In the genomic region with DNA sequence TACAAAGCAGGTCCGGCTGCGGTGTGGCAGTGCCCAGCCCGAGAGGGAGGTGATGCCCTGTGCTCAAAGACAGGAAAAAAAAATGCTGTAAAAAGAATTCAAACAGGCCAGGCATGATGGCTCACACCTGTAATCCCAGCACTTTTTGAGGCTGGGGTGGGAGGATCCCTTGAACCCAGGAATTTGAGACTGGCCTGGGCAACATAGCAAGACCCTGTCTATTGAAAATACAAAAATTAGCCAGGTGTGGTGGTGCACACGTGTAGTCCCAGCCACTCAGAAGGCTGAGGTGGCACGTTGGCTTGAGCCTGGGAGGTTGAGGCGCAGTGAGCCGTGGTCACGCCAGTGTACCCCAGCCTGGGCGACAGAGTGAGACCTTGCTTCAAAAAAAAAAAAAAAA, we compare ENCODE assay signal across 31 cellular contexts. TPM values are rescaled to one million over a fixed set of nuclear protein-coding genes. Genes with fewer than 3 reads are reported as not detected.
"Had no signal": no experiment of that assay in that cellular context is flagged by ENCODE, and none has a peak within 500 bp of the region (broad histone marks: within the 10 kb centered on the region; RNA-seq: fewer than 3 reads in every experiment).

No MANE protein-coding gene starts in this region.

- H3K4me3 ChIP-seq: colonic mucosa, coronary artery, dorsolateral prefrontal cortex, esophagus muscularis mucosa, esophagus squamous epithelium, gastrocnemius medialis, gastroesophageal sphincter, heart left ventricle, heart right ventricle, hepatocyte had no signal

- H3K4me3 Mint-ChIP-seq: dendritic cell treated with granulocyte-macrophage colony-stimulating factor and Interleukin-4, amounts not matched to agents 40 ng/mL and 50 ng/mL, for 4 days; effector memory CD8-positive, alpha-beta T cell; endodermal cell had no signal

- H3K27ac ChIP-seq: colonic mucosa, coronary artery, dorsolateral prefrontal cortex, epithelial cell of prostate, esophagus muscularis mucosa, esophagus squamous epithelium, foreskin keratinocyte, gastrocnemius medialis, gastroesophageal sphincter, heart left ventricle, heart right ventricle, hepatocyte had no signal

- H2AFZ ChIP-seq: hepatocyte had no signal

- H3K36me3 ChIP-seq: colonic mucosa, esophagus muscularis mucosa, esophagus squamous epithelium, gastrocnemius medialis, gastroesophageal sphincter, heart left ventricle, heart right ventricle had no signal

- DNase-seq: colonic mucosa; cortex of kidney; dermis blood vessel endothelial cell; dorsolateral prefrontal cortex; effector CD4-positive, alpha-beta T cell; effector CD8-positive, alpha-beta T cell; effector memory CD4-positive, alpha-beta T cell; effector memory CD8-positive, alpha-beta T cell; endodermal cell; erythroblast; esophagus squamous epithelium; foreskin fibroblast; foreskin keratinocyte; foreskin melanocyte; gastrocnemius medialis; glutamatergic neuron; head of caudate nucleus; heart left ventricle; heart right ventricle had no signal

- H3K79me2 ChIP-seq: hepatocyte had no signal

- H3K4me1 ChIP-seq: colonic mucosa, esophagus muscularis mucosa, esophagus squamous epithelium, foreskin keratinocyte, gastrocnemius medialis, gastroesophageal sphincter, heart left ventricle, heart right ventricle had no signal

- H3K27ac Mint-ChIP-seq: dendritic cell treated with granulocyte-macrophage colony-stimulating factor and Interleukin-4, amounts not matched to agents 40 ng/mL and 50 ng/mL, for 4 days; effector memory CD8-positive, alpha-beta T cell; endodermal cell had no signal

- ATAC-seq: effector memory CD8-positive, alpha-beta T cell; esophagus mucosa; foreskin keratinocyte; gastrocnemius medialis; gastroesophageal sphincter; heart left ventricle; heart right ventricle had no signal

- H3K27me3 ChIP-seq: colonic mucosa, dorsolateral prefrontal cortex, esophagus muscularis mucosa, esophagus squamous epithelium, gastrocnemius medialis, heart left ventricle, hepatocyte had no signal

- H3K4me1 Mint-ChIP-seq: endodermal cell had no signal

- H3K4me2 ChIP-seq: hepatocyte had no signal

- FAIRE-seq: colon, endometrium, endothelial cell of umbilical vein, frontal cortex had no signal

- H3K9me3 Mint-ChIP-seq: effector memory CD8-positive, alpha-beta T cell had no signal

- H3K9me3 ChIP-seq: colonic mucosa, esophagus squamous epithelium, gastrocnemius medialis had no signal

RNA-seq across cellular contexts. Expression of a gene that starts 26.4 kb away (rescaled TPM):
- total RNA-seq: dermis blood vessel endothelial cell, esophagus squamous epithelium, gastroesophageal sphincter, glomerular endothelial cell had no signal
